25 cellular contexts compared by ENCODE assay signal in the genomic region with DNA sequence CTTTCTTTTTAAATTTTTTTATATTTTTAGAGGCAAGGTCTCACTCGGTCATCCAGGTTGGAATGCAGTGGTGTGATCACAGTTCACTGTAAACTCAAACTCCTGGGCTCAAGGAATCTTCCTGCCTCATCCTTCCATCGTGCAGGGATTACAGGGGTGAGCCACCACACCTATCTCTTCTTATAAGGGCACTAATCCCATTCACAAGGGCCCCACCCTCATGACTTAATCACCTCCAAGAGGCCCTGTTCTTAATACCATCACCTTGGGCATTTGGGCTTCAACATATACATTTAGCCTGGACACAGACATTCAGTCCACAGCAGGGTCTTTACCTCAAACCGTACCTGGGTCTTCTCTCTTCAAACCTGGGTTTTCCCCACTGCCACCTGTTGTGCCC. TPM values are rescaled to one million over a fixed set of nuclear protein-coding genes. Genes with fewer than 3 reads are reported as not detected.
A peak's percentile ranks its signal among the peaks of the same experiment; 100 is the strongest.
DNase-seq lines count a peak whose midpoint lies in the region; ATAC-seq and TF ChIP-seq lines count a peak whose summit lies in the region.
"Had no signal": no experiment of that assay in that cellular context is flagged by ENCODE, and none has a peak within 500 bp of the region (broad histone marks: within the 10 kb centered on the region; RNA-seq: fewer than 3 reads in every experiment).

No MANE protein-coding gene starts in this region.

- no peaks in the 10 kb centered on the region for H3K79me2 ChIP-seq in H9 (ENCODE audit: insufficient read depth, low read length)

- H3K27me3 ChIP-seq in adrenal gland (no peaks in the 10 kb centered on the region), lower lobe of right lung (ENCODE audit: low read depth) (no peaks in the 10 kb centered on the region), H9 (ENCODE audit: insufficient read depth, low read length) (no peaks in the 10 kb centered on the region)

- H3K9ac ChIP-seq in H9 (ENCODE audit: extremely low read depth, insufficient read length, low read length): no peak overlapping the region

- H4K8ac ChIP-seq in H9 (replicated peaks; ENCODE audit: insufficient read length, low read depth, low read length): no peak overlapping the region

- H3K23me2 ChIP-seq in H9 (ENCODE audit: insufficient read length, low read depth, low read length, poor library complexity, severe bottlenecking): peaks cover 4% of the 10 kb centered on the region

- H3K9me3 ChIP-seq in adrenal gland (replicated peaks in 1 of 3) (no peaks in the 10 kb centered on the region), lower lobe of right lung (peaks cover 4% of the 10 kb centered on the region), H9 (ENCODE audit: control insufficient read depth, low read depth, low read length) (no peaks in the 10 kb centered on the region)
- H3K9me3 ChIP-seq: HAP-1 had no signal

- no peaks in the 10 kb centered on the region for H3K79me1 ChIP-seq in H9 (ENCODE audit: insufficient read depth, low read depth, low read length, poor library complexity, severe bottlenecking)

- H3K36me3 Mint-ChIP-seq in stimulated activated effector memory CD8-positive, alpha-beta T cell treated with anti-CD3 and anti-CD28 coated beads, Interleukin-12 subunit alpha, Interleukin-12 subunit beta, amount 100 ng/mL, for 72 hours: peaks cover 72% of the 10 kb centered on the region
- peaks cover 2 to 23% (median 18%) of the 10 kb centered on the region in 3 experiments; a peak in 6 of 7 replicates for H3K36me3 Mint-ChIP-seq in H9 (ENCODE audit: insufficient read depth in 1 of 3, low read depth in 3 of 3)

- no peak for TF ChIP-seq CTCF in adrenal gland (IDR thresholded peaks at IDR 0.05)
- TF ChIP-seq CTCF in lower lobe of right lung (IDR thresholded peaks at IDR 0.05): no peak
- TF ChIP-seq CTCF in H9 (conservative IDR thresholded peaks at IDR 0.05): no peak

- peaks cover 4% of the 10 kb centered on the region for H3K9me3 Mint-ChIP-seq in stimulated activated effector memory CD8-positive, alpha-beta T cell treated with anti-CD3 and anti-CD28 coated beads, Interleukin-12 subunit alpha, Interleukin-12 subunit beta, amount 100 ng/mL, for 72 hours
- no peaks in the 10 kb centered on the region for H3K9me3 Mint-ChIP-seq in H9
- H3K9me3 Mint-ChIP-seq: CD4-positive, alpha-beta T cell had no signal

- H2BK5ac ChIP-seq in H9 (ENCODE audit: insufficient read length, low read length): no peak overlapping the region

- H2BK15ac ChIP-seq in H9 (ENCODE audit: low read depth, low read length): no peak overlapping the region

- H3K18ac ChIP-seq in H9 (ENCODE audit: insufficient read length, low read depth, low read length): no peak overlapping the region

- intact Hi-C loops in adrenal gland (cut with DNase I): loop anchor here in 1 of 2 donors (10.0 kb wide), 1 partner anchor 157 kb away; no protein-coding TSS in a partner anchor
- intact Hi-C loops in lower lobe of right lung (cut with DNase I): no loop called here

- H3K36me3 ChIP-seq in adrenal gland (replicated peaks in 1 of 2) (peaks cover 0 to 34% of the 10 kb centered on the region in 2 donors), lower lobe of right lung (peaks cover 52% of the 10 kb centered on the region)

- H3T11ph ChIP-seq in H9 (ENCODE audit: low read length): no peak overlapping the region

- no peak overlapping the region for H2BK12ac ChIP-seq in H9 (ENCODE audit: insufficient read length, low read depth, low read length)

- no peak overlapping the region for H2BK120ac ChIP-seq in H9 (ENCODE audit: low read depth, low read length, poor library complexity, severe bottlenecking)

- H3K27ac ChIP-seq in adrenal gland (peak overlapping the region in 3 of 5 donors; percentile 22 to 74 (median 74)), lower lobe of right lung (peak overlapping the region; percentile 24), H9 (ENCODE audit: insufficient read length, low read depth, low read length) (no peak overlapping the region)
- H3K27ac ChIP-seq: 22Rv1, HL-60 had no signal

- H2AK5ac ChIP-seq in H9 (ENCODE audit: insufficient read length, low read length): no peak overlapping the region

- peak overlapping the region; percentile 81 for H3K27ac Mint-ChIP-seq in stimulated activated effector memory CD8-positive, alpha-beta T cell treated with anti-CD3 and anti-CD28 coated beads, Interleukin-12 subunit alpha, Interleukin-12 subunit beta, amount 100 ng/mL, for 72 hours
- no peak overlapping the region for H3K27ac Mint-ChIP-seq in H9
- H3K27ac Mint-ChIP-seq: CD4-positive, alpha-beta T cell had no signal

- H4K20me1 ChIP-seq in H9 (ENCODE audit: control insufficient read depth, insufficient read depth, insufficient read length): no peaks in the 10 kb centered on the region

- no peak overlapping the region for H3K14ac ChIP-seq in H9 (ENCODE audit: insufficient read depth, low read length)

- H3K4me3 ChIP-seq in adrenal gland (no peak overlapping the region), lower lobe of right lung (no peak overlapping the region)
- H3K4me3 ChIP-seq: GM12878, HAP-1 had no signal

- 80 to 99% (median 95%) methylated on average over 3 of the region's 3 CpGs for WGBS in adrenal gland, 4 donors
- WGBS in H9 (ENCODE audit: extremely low coverage, insufficient read length, low lambda C conversion rate): no CpG with 5 or more reads among the region's 3 CpGs

- DNase-seq in NCI-H82 (lab: John Stamatoyannopoulos, UW) (peak; percentile 1), NCI-H82 treated with DMSO at 0.1 percent for 48 hours (lab: John Stamatoyannopoulos, UW; ENCODE audit: unreplicated experiment) (no peak), adrenal gland (no peak), lower lobe of right lung (no peak), left lobe of liver (ENCODE audit: low spot score) (no peak), H9 (no peak), hippocampal formation (lab: John Stamatoyannopoulos, UW) (no peak)
- no peak for DNase-seq in stimulated activated effector memory CD8-positive, alpha-beta T cell treated with anti-CD3 and anti-CD28 coated beads, Interleukin-12 subunit alpha, Interleukin-12 subunit beta, amount 100 ng/mL, for 72 hours (ENCODE audit: low spot score in 2 of 2)
- DNase-seq: CD4-positive, alpha-beta T cell; DMS153; GF-D8; IMR-90; NCI-H1417; NCI-H187 treated with DMSO at 0.1 percent for 48 hours; NCI-H226; NCI-H524; PC-3; RPMI8226; SHP77 treated with DMSO at 0.1 percent for 48 hours had no signal

- H4K91ac ChIP-seq in H9 (ENCODE audit: insufficient read length, low read depth, low read length): no peak overlapping the region

- no peak overlapping the region for H3K4ac ChIP-seq in H9 (ENCODE audit: low read depth, low read length)

- H3K4me1 ChIP-seq in adrenal gland (replicated peaks in 1 of 2) (peaks cover 12 to 13% of the 10 kb centered on the region in 2 donors), lower lobe of right lung (peaks cover 26% of the 10 kb centered on the region), H9 (ENCODE audit: insufficient read depth, low read length) (no peaks in the 10 kb centered on the region)

- no peak overlapping the region for H2AFZ ChIP-seq in H9 (ENCODE audit: low read length)

- TF ChIP-seq POLR2A in adrenal gland (IDR thresholded peaks at IDR 0.05): no peak

- H2BK20ac ChIP-seq in H9 (ENCODE audit: low read depth, low read length, poor library complexity, severe bottlenecking): no peak overlapping the region

- ATAC-seq in lower lobe of right lung (no peak), left lobe of liver (no peak)
- ATAC-seq in stimulated activated effector memory CD8-positive, alpha-beta T cell treated with anti-CD3 and anti-CD28 coated beads, Interleukin-12 subunit alpha, Interleukin-12 subunit beta, amount 100 ng/mL, for 72 hours: no peak
- ATAC-seq: GM12878, PC-3 had no signal

- H4K5ac ChIP-seq in H9 (ENCODE audit: insufficient read length, low read depth, low read length): no peak overlapping the region

- H3K23ac ChIP-seq in H9 (ENCODE audit: insufficient read length, low read depth, low read length): no peak overlapping the region

- no peak overlapping the region for H3K4me2 ChIP-seq in H9 (ENCODE audit: insufficient read depth, insufficient read length, low read length)

- H3K4me1 Mint-ChIP-seq in stimulated activated effector memory CD8-positive, alpha-beta T cell treated with anti-CD3 and anti-CD28 coated beads, Interleukin-12 subunit alpha, Interleukin-12 subunit beta, amount 100 ng/mL, for 72 hours: peaks cover 57% of the 10 kb centered on the region
- peaks cover 12 to 13% of the 10 kb centered on the region in 2 experiments for H3K4me1 Mint-ChIP-seq in H9

- H3K27me3 Mint-ChIP-seq in H9 (ENCODE audit: low read depth): no peaks in the 10 kb centered on the region; the same call in 1 of the 2 replicates
- H3K27me3 Mint-ChIP-seq: CD4-positive, alpha-beta T cell had no signal

- no peak overlapping the region for H3K56ac ChIP-seq in H9 (ENCODE audit: insufficient read length, low read depth, low read length)

- no peak overlapping the region for H3K4me3 Mint-ChIP-seq in stimulated activated effector memory CD8-positive, alpha-beta T cell treated with anti-CD3 and anti-CD28 coated beads, Interleukin-12 subunit alpha, Interleukin-12 subunit beta, amount 100 ng/mL, for 72 hours
- H3K4me3 Mint-ChIP-seq in H9: no peak overlapping the region; a peak in 1 of 5 replicates
- H3K4me3 Mint-ChIP-seq: CD4-positive, alpha-beta T cell had no signal

RNA-seq across cellular contexts. Expression of a gene that starts 4.5 kb away (rescaled TPM):
- total RNA-seq in adrenal gland (1 to 10 TPM in 4 of 8 donors, under 1 TPM in 4; 0.06 to 1.9 (median 1.1) TPM), lower lobe of right lung (1.4 TPM), left lobe of liver (0.63 TPM), H9 (2021) (40.6 and 42.6 TPM in 2 replicates)
- polyA plus RNA-seq in adrenal gland: 1 to 10 TPM in 2 of 3 donors, under 1 TPM in 1; 0.80 to 1.0 (median 1.0) TPM

RNA-seq across cellular contexts. Expression of a gene that starts 24.4 kb away (rescaled TPM):
- total RNA-seq in adrenal gland (100 to 1,000 TPM in 1 of 8 donors, 10 to 100 TPM in 7; 36.7 to 111 (median 45.8) TPM), lower lobe of right lung (26.8 TPM), left lobe of liver (189 TPM), H9 (2021) (30.2 and 31.5 TPM in 2 replicates)
- 10 to 100 TPM; 24.0 to 31.1 (median 27.2) TPM for polyA plus RNA-seq in adrenal gland

RNA-seq across cellular contexts. Expression of a gene that starts 29.0 kb away (rescaled TPM):
- total RNA-seq in adrenal gland (under 1 TPM in 6 of 8 donors, not detected in 2; under 0.01 to 0.11 (median 0.05) TPM), lower lobe of right lung (not detected), left lobe of liver (0.05 TPM), H9 (2021) (0.04 and 0.09 TPM in 2 replicates)
- polyA plus RNA-seq in adrenal gland: under 1 TPM; 0.03 to 0.08 (median 0.07) TPM
- total RNA-seq: CD4-positive, alpha-beta T cell; GM12878; HT1080; IMR-90; M059J; PC-3 had no signal

RNA-seq across cellular contexts. Expression of a gene that starts 42.1 kb away (rescaled TPM):
- total RNA-seq in adrenal gland (10 to 100 TPM; 10.8 to 20.1 (median 13.6) TPM), lower lobe of right lung (7.1 TPM), left lobe of liver (5.1 TPM), H9 (2021) (8.1 and 8.5 TPM in 2 replicates)
- 10 to 100 TPM; 10.2 to 32.9 (median 26.9) TPM for polyA plus RNA-seq in adrenal gland

RNA-seq across cellular contexts. Expression of a gene that starts 43.3 kb away (rescaled TPM):
- 10 to 100 TPM; 20.2 to 48.0 (median 34.3) TPM for total RNA-seq in adrenal gland
- polyA plus RNA-seq in adrenal gland: 100 to 1,000 TPM in 1 of 3 donors, 10 to 100 TPM in 2; 26.6 to 107 (median 56.6) TPM
- total RNA-seq in lower lobe of right lung: 33.5 TPM
- 23.6 TPM for total RNA-seq in left lobe of liver
- total RNA-seq in H9 (2021): 82.5 and 86.3 TPM in 2 replicates

Comparison
In these comparisons a context has a peak if more than half of its experiments do, and no peak if none do; other contexts are left out.
1. RNA of a gene that starts 4.5 kb away (total RNA-seq): 40.6 to 42.6 TPM in H9; 1.4 TPM in lower lobe of right lung (single experiment), 0.06 to 1.9 TPM in adrenal gland and 0.63 TPM in left lobe of liver (single experiment); every median in the first group is over 10 times any median in the second.